In the genomic region with DNA sequence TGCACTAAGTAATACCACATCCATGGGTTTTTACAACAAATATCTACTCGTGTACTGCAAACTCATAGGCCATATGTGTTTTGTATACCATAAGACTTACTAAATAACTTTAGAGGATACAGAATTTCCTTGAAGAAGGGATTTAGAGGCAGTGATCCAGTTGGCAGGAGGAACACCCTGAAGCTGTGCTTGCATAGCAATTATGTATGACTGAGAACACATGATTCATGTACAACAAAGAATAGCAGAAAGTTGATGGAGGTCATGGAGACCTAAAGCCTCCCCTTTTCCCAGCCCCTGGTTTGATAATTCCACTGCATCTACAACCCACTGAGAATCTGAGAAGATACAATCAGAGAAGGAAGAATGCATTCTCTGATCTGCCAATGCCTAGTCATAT, we compare ENCODE assay signal across 16 cellular contexts.
"Had no signal": no experiment of that assay in that cellular context is flagged by ENCODE, and none has a peak within 500 bp of the region (broad histone marks: within the 10 kb centered on the region; RNA-seq: fewer than 3 reads in every experiment).

No MANE protein-coding gene starts in this region.

- H3K36me3 Mint-ChIP-seq: activated CD8-positive, alpha-beta memory T cell treated with anti-CD3 and anti-CD28 coated beads, Interleukin-2, amount 10 ng/mL, durations not matched to agents 7 days and 5 days; activated naive CD8-positive, alpha-beta T cell treated with anti-CD3 and anti-CD28 coated beads for 36 hours; immature natural killer cell; naive thymus-derived CD4-positive, alpha-beta T cell had no signal

- H3K4me3 ChIP-seq: lung, psoas muscle had no signal

- DNase-seq: activated CD4-positive, alpha-beta T cell treated with anti-CD3 and anti-CD28 coated beads, Interleukin-2, amount 50 U/mL, for 4 hours; activated CD8-positive, alpha-beta memory T cell treated with anti-CD3 and anti-CD28 coated beads, Interleukin-2, amount 10 ng/mL, durations not matched to agents 7 days and 5 days; activated gamma-delta T cell; activated naive CD8-positive, alpha-beta T cell treated with anti-CD3 and anti-CD28 coated beads for 36 hours; activated T-cell treated with anti-CD3 and anti-CD28 coated beads, Interleukin-2, amount 50 U/mL, for 48 hours; anterior cingulate cortex; glutamatergic neuron; immature natural killer cell; left colon; naive thymus-derived CD4-positive, alpha-beta T cell; psoas muscle; stimulated activated CD4-positive, alpha-beta T cell treated with anti-CD3 and anti-CD28 coated beads, Interleukin-2, amount 100 ng/mL, for 48 hours; stimulated activated naive CD4-positive, alpha-beta T cell treated with Interleukin-2 at 50 U/mL for 16 hours; T-helper 2 cell had no signal

- ATAC-seq: activated CD4-positive, CD25-positive, alpha-beta regulatory T cell treated with anti-CD3 and anti-CD28 coated beads, Interleukin-2, amount 50 U/mL, for 24 hours; activated CD8-positive, alpha-beta memory T cell treated with anti-CD3 and anti-CD28 coated beads, Interleukin-2, amount 10 ng/mL, durations not matched to agents 7 days and 5 days; left colon; naive thymus-derived CD4-positive, alpha-beta T cell had no signal

- H3K27ac ChIP-seq: psoas muscle had no signal

- H3K27me3 Mint-ChIP-seq: activated CD8-positive, alpha-beta memory T cell treated with anti-CD3 and anti-CD28 coated beads, Interleukin-2, amount 10 ng/mL, durations not matched to agents 7 days and 5 days; activated naive CD8-positive, alpha-beta T cell treated with anti-CD3 and anti-CD28 coated beads for 36 hours had no signal

- H3K9me3 Mint-ChIP-seq: activated naive CD8-positive, alpha-beta T cell treated with anti-CD3 and anti-CD28 coated beads for 36 hours; immature natural killer cell had no signal

- H3K27ac Mint-ChIP-seq: activated CD8-positive, alpha-beta memory T cell treated with anti-CD3 and anti-CD28 coated beads, Interleukin-2, amount 10 ng/mL, durations not matched to agents 7 days and 5 days; activated naive CD8-positive, alpha-beta T cell treated with anti-CD3 and anti-CD28 coated beads for 36 hours; immature natural killer cell; naive thymus-derived CD4-positive, alpha-beta T cell had no signal

- H3K4me1 ChIP-seq: psoas muscle had no signal

- H3K9me3 ChIP-seq: psoas muscle had no signal

- H3K4me1 Mint-ChIP-seq: activated CD8-positive, alpha-beta memory T cell treated with anti-CD3 and anti-CD28 coated beads, Interleukin-2, amount 10 ng/mL, durations not matched to agents 7 days and 5 days; activated naive CD8-positive, alpha-beta T cell treated with anti-CD3 and anti-CD28 coated beads for 36 hours; immature natural killer cell had no signal

- H3K4me3 Mint-ChIP-seq: activated CD8-positive, alpha-beta memory T cell treated with anti-CD3 and anti-CD28 coated beads, Interleukin-2, amount 10 ng/mL, durations not matched to agents 7 days and 5 days; activated naive CD8-positive, alpha-beta T cell treated with anti-CD3 and anti-CD28 coated beads for 36 hours; immature natural killer cell; naive thymus-derived CD4-positive, alpha-beta T cell had no signal
